Comparison of ENCODE assay signal across 8 cellular contexts in genomic region chr12:57078519-57079404, GRCh38. TPM values are rescaled to one million over a fixed set of nuclear protein-coding genes. Genes with fewer than 3 reads are reported as not detected.
DNase-seq lines count a peak whose midpoint lies in the region; ATAC-seq, FAIRE-seq and TF ChIP-seq lines count a peak whose summit lies in the region.

Gene NEMP1 (minus strand): TSS chr12:57078791. CDS start chr12:57078745, 46 bp downstream.

- dilution Hi-C loops in endothelial cell of umbilical vein (cut with MboI; ENCODE audit: extremely low pct_ligation_motif_present, low sequenced_read_pairs), result no loop called here

- no peak for TF ChIP-seq POLR2A in endothelial cell of umbilical vein (IDR thresholded peaks at IDR 0.05; ENCODE audit: low read depth, low read length)

- peak; percentile 92 for ATAC-seq in GM21526 (IDR thresholded peaks at IDR 0.05; ENCODE audit: low FRiP score, unreplicated experiment)

- H3K4me2 ChIP-seq in OCI-LY7 (ENCODE audit: low read length) (peak within 1 kb of the TSS; percentile 75), endothelial cell of umbilical vein (ENCODE audit: insufficient read depth, low read length) (peak within 1 kb of the TSS; percentile 88)

- H3K36me3 ChIP-seq in OCI-LY7 (ENCODE audit: insufficient read depth, low read length) (peaks cover 24% of the 10 kb centered on the region), endothelial cell of umbilical vein (ENCODE audit: control insufficient read depth in 2 of 2, extremely low read depth in 1 of 2, insufficient read depth in 2 of 2, low read length in 2 of 2) (no peaks in the 10 kb centered on the region)

- BruUV-seq in OCI-LY7 (replicated peaks; lab: Mats Ljungman, UMichigan) (no TSS peak), endothelial cell of umbilical vein (replicated peaks; lab: Mats Ljungman, UMichigan) (no TSS peak)

- H3K4me3 ChIP-seq in OCI-LY7 (ENCODE audit: low read depth, low read length, poor library complexity, severe bottlenecking) (peak within 1 kb of the TSS; percentile 80), endothelial cell of umbilical vein (replicated peaks in 1 of 3; ENCODE audit: insufficient read depth in 1 of 3, low read depth in 1 of 3, low read length in 3 of 3) (peak within 1 kb of the TSS; percentile 54 to 86 (median 65))

- no peaks in the 10 kb centered on the region for H3K9me1 ChIP-seq in endothelial cell of umbilical vein (replicated peaks; ENCODE audit: control insufficient read depth, extremely low read depth, insufficient read depth, low read length)

- peak within 1 kb of the TSS; percentile 66 for H2AFZ ChIP-seq in OCI-LY7 (ENCODE audit: low read length)
- H2AFZ ChIP-seq in endothelial cell of umbilical vein (ENCODE audit: low read depth, low read length), result peak within 1 kb of the TSS; percentile 63

- TF ChIP-seq CTCF in D721Med (IDR thresholded peaks at IDR 0.05; ENCODE audit: insufficient read depth, missing control alignments), result no peak
- TF ChIP-seq CTCF in OCI-LY7 (conservative IDR thresholded peaks at IDR 0.05; ENCODE audit: low read length), result no peak
- no peak for TF ChIP-seq CTCF in endothelial cell of umbilical vein (IDR thresholded peaks at IDR 0.05; ENCODE audit: extremely low read depth in 1 of 2, insufficient read depth in 1 of 2, low read depth in 1 of 2, low read length in 2 of 2)

- H3K9me3 ChIP-seq in OCI-LY7 (ENCODE audit: low read length) (no peaks in the 10 kb centered on the region), endothelial cell of umbilical vein (replicated peaks; ENCODE audit: control insufficient read depth, insufficient read depth, low read length) (no peaks in the 10 kb centered on the region)

- H4K20me1 ChIP-seq in OCI-LY7 (ENCODE audit: insufficient read depth, low read length) (no peaks in the 10 kb centered on the region), endothelial cell of umbilical vein (replicated peaks; ENCODE audit: control insufficient read depth, extremely low read depth, insufficient read depth, low read length) (no peaks in the 10 kb centered on the region)

- DNase-seq in D721Med (ENCODE audit: insufficient read length, low spot score) (peak; percentile 87), HuH-7.5 (ENCODE audit: low spot score) (peak; percentile 89), OCI-LY7 (ENCODE audit: low spot score) (peak; percentile 100), activated T-cell treated with anti-CD3 and anti-CD28 coated beads for 1 hour (ENCODE audit: low read depth) (peak; percentile 84), endothelial cell of umbilical vein (ENCODE audit: low read depth, low spot score) (peak; percentile 100), middle frontal gyrus (ENCODE audit: extremely low spot score, low spot score) (peak; percentile 99)
- DNase-seq in stimulated activated CD8-positive, alpha-beta memory T cell treated with anti-CD3 and anti-CD28 coated beads, Interleukin-2, amount 100 ng/mL, for 48 hours (ENCODE audit: low read depth in 2 of 2), result peak; percentile 84 to 90

- no peaks in the 10 kb centered on the region for H3K27me3 ChIP-seq in endothelial cell of umbilical vein (ENCODE audit: control insufficient read depth in 2 of 2, insufficient read depth in 2 of 2, low read length in 2 of 2)

- FAIRE-seq in D721Med (lab: Jason Lieb, UNC) (peak; percentile 38), endothelial cell of umbilical vein (lab: Jason Lieb, UNC) (peak; percentile 100)

- intact Hi-C loops in OCI-LY7 (cut with micrococcal nuclease; ENCODE audit: unreplicated experiment) (no loop called here), endothelial cell of umbilical vein (cut with micrococcal nuclease) (loop anchor here (1.0 kb wide), 1 partner anchor 9 kb away; no protein-coding TSS in a partner anchor)

- H3K4me1 ChIP-seq in OCI-LY7 (ENCODE audit: insufficient read depth, low read length, poor library complexity, severe bottlenecking), result peaks cover 8% of the 10 kb centered on the region
- H3K4me1 ChIP-seq in endothelial cell of umbilical vein (ENCODE audit: control insufficient read depth, extremely low read depth, insufficient read depth, low read length), result peaks cover 10% of the 10 kb centered on the region

- POLR2A ChIA-PET in OCI-LY7 (lab: Charles Lee), result interaction anchor here (0.5 to 3.7 kb wide), 13 partner anchors 8 to 704 kb away, joined by 3 to 21 read pairs (median 4); partner anchors contain the start of genes NAB2 and STAT6
- POLR2A ChIA-PET in endothelial cell of umbilical vein (lab: Charles Lee), result interaction anchor here (0.6 to 1.2 kb wide), 5 partner anchors 9 to 57 kb away, joined by 3 to 11 read pairs (median 5); partner anchors contain the start of genes NAB2 and STAT6

- H3K9me2 ChIP-seq in OCI-LY7 (ENCODE audit: insufficient read depth, low read length), result no peaks in the 10 kb centered on the region

- peak within 1 kb of the TSS; percentile 76 for H3K9ac ChIP-seq in endothelial cell of umbilical vein (replicated peaks; ENCODE audit: extremely low read depth, insufficient read depth, low read length)

- CTCF ChIA-PET in OCI-LY7 (lab: Charles Lee; ENCODE audit: unreplicated experiment), result interaction anchor here (1.1 kb wide), 1 partner anchor 400 kb away, joined by 3 read pairs; no protein-coding TSS in a partner anchor
- CTCF ChIA-PET in endothelial cell of umbilical vein (lab: Charles Lee), result interaction anchor here (0.6 to 4.2 kb wide), 16 partner anchors 8 to 107 kb away, joined by 3 to 71 read pairs (median 5); partner anchors contain the start of genes LRP1, NAB2 and STAT6

- H3K27ac ChIP-seq in OCI-LY7 (ENCODE audit: low read depth, low read length, poor library complexity, severe bottlenecking), result peak within 1 kb of the TSS; percentile 81
- H3K27ac ChIP-seq in endothelial cell of umbilical vein (ENCODE audit: insufficient read depth, low read depth, low read length), result peak within 1 kb of the TSS; percentile 53

- H3K79me2 ChIP-seq in OCI-LY7 (ENCODE audit: insufficient read depth, low read depth, low read length) (peaks cover 43% of the 10 kb centered on the region), endothelial cell of umbilical vein (ENCODE audit: control insufficient read depth, insufficient read depth, low read length) (peaks cover 4% of the 10 kb centered on the region)

TF ChIP-seq in endothelial cell of umbilical vein, 7 proteins besides CTCF, POLR2A, EP300 and RAD21:
- TF ChIP-seq MYC (IDR thresholded peaks at IDR 0.05; ENCODE audit: low read depth, low read length) (peak; percentile 19), EZH2 (IDR thresholded peaks at IDR 0.05; ENCODE audit: borderline replicate concordance, low read depth, low read length, severe bottlenecking) (no peak), MAX (IDR thresholded peaks at IDR 0.05; ENCODE audit: insufficient read depth, insufficient read length) (peak; percentile 91), FOS (IDR thresholded peaks at IDR 0.05; ENCODE audit: borderline replicate concordance, insufficient read depth, low read length) (no peak), GATA2 (IDR thresholded peaks at IDR 0.05; ENCODE audit: insufficient read depth, insufficient read length, low read depth, low read length) (no peak), POLR2AphosphoS5 (IDR thresholded peaks at IDR 0.05; ENCODE audit: insufficient read depth, low read depth, low read length) (peak; percentile 61), JUN (IDR thresholded peaks at IDR 0.05; ENCODE audit: borderline replicate concordance, insufficient read depth, insufficient read length, low read depth) (no peak)

RNA-seq across cellular contexts. Expression of gene NEMP1, which starts in this region (rescaled TPM):
- total RNA-seq in OCI-LY7 (2014; rRNA removed; shearing (Covaris generic)), result 39.8 and 45.7 TPM in 2 replicates
- 85.2 and 86.3 TPM in 2 replicates for total RNA-seq in OCI-LY7 (2022)
- total RNA-seq in endothelial cell of umbilical vein, result 21.5 and 27.7 TPM in 2 replicates
- polyA plus RNA-seq in endothelial cell of umbilical vein, result 9.0 and 10.8 TPM in 2 replicates
- 6.7 TPM in 2 replicates for polyA plus RNA-seq in endothelial cell of umbilical vein (2011; cell fraction: cytosol; rRNA removed)
- polyA plus RNA-seq in endothelial cell of umbilical vein (2011; cell fraction: nucleus; rRNA removed), result 32.5 and 40.5 TPM in 2 replicates
- polyA plus RNA-seq in endothelial cell of umbilical vein (2012), result 7.4 and 11.7 TPM in 2 replicates
- polyA minus RNA-seq in endothelial cell of umbilical vein, result 19.8 and 21.7 TPM in 2 replicates
- polyA minus RNA-seq in endothelial cell of umbilical vein (2011; cell fraction: cytosol; rRNA and poly(A)+ RNA removed), result 18.2 TPM
- 9.5 and 17.7 TPM in 2 replicates for polyA minus RNA-seq in endothelial cell of umbilical vein (2011; cell fraction: nucleus; rRNA and poly(A)+ RNA removed)

Comparison
In these comparisons a context has a peak if more than half of its experiments do, and no peak if none do; other contexts are left out.
1. Peak in every context shown above with its lines: DNase-seq, ATAC-seq, H3K4me3 ChIP-seq and H3K27ac ChIP-seq.